In the genomic region with DNA sequence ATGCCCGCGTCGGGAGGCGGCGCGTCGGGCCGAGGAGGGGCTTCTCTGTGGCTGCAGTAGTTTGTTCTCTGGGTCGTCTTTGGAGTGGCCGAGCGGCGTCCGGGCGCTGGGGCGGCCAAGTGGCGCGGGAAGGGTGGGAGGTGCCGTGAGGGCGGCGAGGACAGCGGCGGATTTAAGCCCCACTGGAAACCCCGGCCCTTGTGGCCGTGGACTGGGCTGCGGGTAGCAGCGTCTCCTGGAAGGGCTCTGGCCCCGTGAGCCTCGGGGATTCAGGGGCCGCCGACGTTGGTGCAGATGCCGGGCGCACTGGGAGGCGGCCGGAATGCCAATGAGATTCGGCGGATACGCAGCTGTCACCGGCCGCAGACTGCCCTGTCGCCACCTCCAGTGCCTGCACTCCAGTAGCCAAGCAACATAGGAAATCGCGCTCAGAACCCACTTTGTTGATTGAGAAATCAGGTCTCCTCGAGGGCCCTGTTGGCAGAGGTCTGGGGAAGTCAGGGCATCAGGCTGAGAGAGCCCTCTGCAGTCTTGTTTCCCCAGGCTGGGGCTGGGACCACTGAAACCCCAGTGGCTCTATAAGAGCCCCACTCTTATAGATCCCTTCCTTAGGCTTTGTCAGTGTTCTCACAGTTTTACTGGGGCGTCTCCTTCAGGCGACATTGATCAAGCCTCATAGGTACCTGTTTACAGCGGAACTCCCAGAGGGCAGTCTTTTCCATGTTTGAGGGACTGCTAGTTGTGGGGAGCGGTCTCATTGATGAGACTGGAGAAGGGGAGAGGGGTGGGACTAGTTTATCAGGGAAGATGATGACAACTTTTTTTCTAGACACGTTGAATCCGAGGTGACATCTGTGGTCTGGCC, we compare ENCODE assay signal across 8 cellular contexts. TPM values are rescaled to one million over a fixed set of nuclear protein-coding genes. Genes with fewer than 3 reads are reported as not detected.
DNase-seq lines count a peak whose midpoint lies in the region; ATAC-seq and TF ChIP-seq lines count a peak whose summit lies in the region.

No MANE protein-coding gene starts in this region.

- peaks cover 14% of the 10 kb centered on the region for H3K36me3 ChIP-seq in MG63
- H3K36me3 ChIP-seq in gastroesophageal sphincter, result peaks cover 0 to 20% of the 10 kb centered on the region in 2 donors
- peaks cover 12% of the 10 kb centered on the region for H3K36me3 ChIP-seq in neutrophil

- peak; percentile 72 for DNase-seq in GF-D8 (lab: John Stamatoyannopoulos, UW)
- DNase-seq in MG63, result peak; percentile 9
- DNase-seq in activated T-helper 1 cell treated with anti-CD3 and anti-CD28 coated beads, Interleukin-12 subunit alpha, Interleukin-12 subunit beta, Interleukin-2, Interleukin-4 antibody, amounts not matched to agents 30 ng/mL and 10 ng/mL and 1 ng/mL, durations not matched to agents 14 hours and 24 hours and 36 hours (ENCODE audit: low spot score), result peak; percentile 25
- no peak for DNase-seq in stimulated activated naive CD4-positive, alpha-beta T cell treated with Interleukin-2 at 50 U/mL for 16 hours (lab: John Stamatoyannopoulos, UW)
- DNase-seq in effector CD4-positive, alpha-beta T cell, result no peak

- H3K9me3 ChIP-seq in MG63, result no peaks in the 10 kb centered on the region
- H3K9me3 ChIP-seq in gastroesophageal sphincter, result no peaks in the 10 kb centered on the region
- H3K9me3 ChIP-seq in neutrophil, result no peaks in the 10 kb centered on the region

- H3K27ac ChIP-seq in gastroesophageal sphincter (peak overlapping the region; percentile 71 to 100 (median 99)), neutrophil (peak overlapping the region; percentile 99)

- peaks cover 30% of the 10 kb centered on the region for H3K36me3 Mint-ChIP-seq in activated T-helper 1 cell treated with anti-CD3 and anti-CD28 coated beads, Interleukin-12 subunit alpha, Interleukin-12 subunit beta, Interleukin-2, Interleukin-4 antibody, amounts not matched to agents 30 ng/mL and 10 ng/mL and 1 ng/mL, durations not matched to agents 14 hours and 24 hours and 36 hours (ENCODE audit: low read depth)

- peaks cover 59% of the 10 kb centered on the region for H3K4me1 Mint-ChIP-seq in activated T-helper 1 cell treated with anti-CD3 and anti-CD28 coated beads, Interleukin-12 subunit alpha, Interleukin-12 subunit beta, Interleukin-2, Interleukin-4 antibody, amounts not matched to agents 30 ng/mL and 10 ng/mL and 1 ng/mL, durations not matched to agents 14 hours and 24 hours and 36 hours (ENCODE audit: low read depth)

- ATAC-seq in GM21737 (IDR thresholded peaks at IDR 0.05; ENCODE audit: unreplicated experiment), result peak; percentile 14
- no peak for ATAC-seq in gastroesophageal sphincter

- intact Hi-C loops in activated T-helper 1 cell treated with anti-CD3 and anti-CD28 coated beads, Interleukin-12 subunit alpha, Interleukin-12 subunit beta, Interleukin-2, Interleukin-4 antibody, amounts not matched to agents 30 ng/mL and 10 ng/mL and 1 ng/mL, durations not matched to agents 14 hours and 24 hours and 36 hours (cut with micrococcal nuclease), result loop anchor here (1.0 to 5.0 kb wide), 5 partner anchors 12 to 1630 kb away; partner anchors contain the start of genes APMAP, NAPB and NXT1

- H3K4me3 Mint-ChIP-seq in activated T-helper 1 cell treated with anti-CD3 and anti-CD28 coated beads, Interleukin-12 subunit alpha, Interleukin-12 subunit beta, Interleukin-2, Interleukin-4 antibody, amounts not matched to agents 30 ng/mL and 10 ng/mL and 1 ng/mL, durations not matched to agents 14 hours and 24 hours and 36 hours, result peak overlapping the region; percentile 96

- H3K4me1 ChIP-seq in gastroesophageal sphincter, result peaks cover 2 to 73% (median 24%) of the 10 kb centered on the region in 3 donors
- peaks cover 48 to 53% of the 10 kb centered on the region in 2 experiments for H3K4me1 ChIP-seq in neutrophil (ENCODE audit: control insufficient read depth in 1 of 2, insufficient read depth in 1 of 2, low read depth in 1 of 2, low read length in 1 of 2)

- peak overlapping the region; percentile 92 for H3K27ac Mint-ChIP-seq in activated T-helper 1 cell treated with anti-CD3 and anti-CD28 coated beads, Interleukin-12 subunit alpha, Interleukin-12 subunit beta, Interleukin-2, Interleukin-4 antibody, amounts not matched to agents 30 ng/mL and 10 ng/mL and 1 ng/mL, durations not matched to agents 14 hours and 24 hours and 36 hours

- WGBS in gastroesophageal sphincter (ENCODE audit: low coverage in 1 of 2), 2 donors, result 14 to 23% methylated on average over 2 to 6 of the region's 50 CpGs

- peaks cover 1% of the 10 kb centered on the region for H3K27me3 Mint-ChIP-seq in activated T-helper 1 cell treated with anti-CD3 and anti-CD28 coated beads, Interleukin-12 subunit alpha, Interleukin-12 subunit beta, Interleukin-2, Interleukin-4 antibody, amounts not matched to agents 30 ng/mL and 10 ng/mL and 1 ng/mL, durations not matched to agents 14 hours and 24 hours and 36 hours (ENCODE audit: insufficient read depth)

- TF ChIP-seq POLR2A in gastroesophageal sphincter (IDR thresholded peaks at IDR 0.05), result no peak

- H3K4me3 ChIP-seq in MG63, result peak overlapping the region; percentile 66
- peak overlapping the region; percentile 49 to 95 for H3K4me3 ChIP-seq in gastroesophageal sphincter
- peak overlapping the region; percentile 77 to 86 for H3K4me3 ChIP-seq in neutrophil (ENCODE audit: low read depth in 1 of 2, low read length in 1 of 2)

- TF ChIP-seq CTCF in gastroesophageal sphincter (IDR thresholded peaks at IDR 0.05), result peak in 1 of 4 experiments; percentile 11
- no peak for TF ChIP-seq CTCF in neutrophil (IDR thresholded peaks at IDR 0.05)

- H3K27me3 ChIP-seq in MG63 (no peaks in the 10 kb centered on the region), gastroesophageal sphincter (no peaks in the 10 kb centered on the region), neutrophil (no peaks in the 10 kb centered on the region)

- no peak for TF ChIP-seq EP300 in gastroesophageal sphincter (IDR thresholded peaks at IDR 0.05)

- H3K9me3 Mint-ChIP-seq in activated T-helper 1 cell treated with anti-CD3 and anti-CD28 coated beads, Interleukin-12 subunit alpha, Interleukin-12 subunit beta, Interleukin-2, Interleukin-4 antibody, amounts not matched to agents 30 ng/mL and 10 ng/mL and 1 ng/mL, durations not matched to agents 14 hours and 24 hours and 36 hours, result no peaks in the 10 kb centered on the region

RNA-seq across cellular contexts. Expression of gene GZF1, which starts 0.6 kb away (rescaled TPM):
- 7.2 and 8.2 TPM in 2 replicates for total RNA-seq in MG63 (2014; rRNA removed; shearing (Covaris generic); ENCODE audit: low replicate concordance)
- total RNA-seq in activated T-helper 1 cell treated with anti-CD3 and anti-CD28 coated beads, Interleukin-12 subunit alpha, Interleukin-12 subunit beta, Interleukin-2, Interleukin-4 antibody, amounts not matched to agents 30 ng/mL and 10 ng/mL and 1 ng/mL, durations not matched to agents 14 hours and 24 hours and 36 hours, result 10.6 and 12.6 TPM in 2 replicates
- 10 to 100 TPM; 13.5 to 18.8 (median 17.4) TPM for total RNA-seq in gastroesophageal sphincter

RNA-seq across cellular contexts. Expression of gene NXT1, which starts 12.0 kb away (rescaled TPM):
- 46.7 and 55.1 TPM in 2 replicates for total RNA-seq in MG63 (2014; rRNA removed; shearing (Covaris generic); ENCODE audit: low replicate concordance)
- total RNA-seq in activated T-helper 1 cell treated with anti-CD3 and anti-CD28 coated beads, Interleukin-12 subunit alpha, Interleukin-12 subunit beta, Interleukin-2, Interleukin-4 antibody, amounts not matched to agents 30 ng/mL and 10 ng/mL and 1 ng/mL, durations not matched to agents 14 hours and 24 hours and 36 hours, result 58.9 and 62.6 TPM in 2 replicates
- total RNA-seq in gastroesophageal sphincter, result 10 to 100 TPM; 21.3 to 42.0 (median 26.5) TPM

RNA-seq across cellular contexts. Expression of gene NAPB, which starts 58.7 kb away (rescaled TPM):
- total RNA-seq in MG63 (2014; rRNA removed; shearing (Covaris generic); ENCODE audit: low replicate concordance), result 0.82 and 2.6 TPM in 2 replicates
- 14.0 and 15.5 TPM in 2 replicates for total RNA-seq in activated T-helper 1 cell treated with anti-CD3 and anti-CD28 coated beads, Interleukin-12 subunit alpha, Interleukin-12 subunit beta, Interleukin-2, Interleukin-4 antibody, amounts not matched to agents 30 ng/mL and 10 ng/mL and 1 ng/mL, durations not matched to agents 14 hours and 24 hours and 36 hours
- 10 to 100 TPM; 14.0 to 20.1 (median 18.1) TPM for total RNA-seq in gastroesophageal sphincter

Comparison
In these comparisons a context has a peak if more than half of its experiments do, and no peak if none do; other contexts are left out.
1. DNase-seq: peak in GF-D8 (single experiment), MG63 (single experiment) and activated T-helper 1 cell treated with anti-CD3 and anti-CD28 coated beads, Interleukin-12 subunit alpha, Interleukin-12 subunit beta, Interleukin-2, Interleukin-4 antibody, amounts not matched to agents 30 ng/mL and 10 ng/mL and 1 ng/mL, durations not matched to agents 14 hours and 24 hours and 36 hours (single experiment); none in stimulated activated naive CD4-positive, alpha-beta T cell treated with Interleukin-2 at 50 U/mL for 16 hours (single experiment) and effector CD4-positive, alpha-beta T cell (single experiment).
2. Peak in every context shown above with its lines, with median percentiles within 50 percentile points of each other: H3K4me3 ChIP-seq.